In genomic region chr3:143731304-143731703, GRCh38 we compare ENCODE assay signal across 26 cellular contexts.
"Had no signal": no experiment of that assay in that cellular context is flagged by ENCODE, and none has a peak within 500 bp of the region (broad histone marks: within the 10 kb centered on the region; RNA-seq: fewer than 3 reads in every experiment).

No MANE protein-coding gene starts in this region.

- H3K27me3 ChIP-seq: colonic mucosa, esophagus squamous epithelium, heart right ventricle, left lung, sigmoid colon, spleen, tibial nerve, upper lobe of right lung, vagina had no signal

- FAIRE-seq: endometrium had no signal

- DNase-seq: colonic mucosa; effector CD8-positive, alpha-beta T cell; erythroblast; esophagus squamous epithelium; foreskin melanocyte; glutamatergic neuron; heart right ventricle; hippocampal formation; left cardiac atrium; left lung; mesenchymal stem cell; mucosa of descending colon; naive B cell; nucleus accumbens; psoas muscle; right cardiac atrium; sigmoid colon; spleen; stimulated activated CD4-positive, alpha-beta T cell treated with anti-CD3 and anti-CD28 coated beads, Interleukin-4, amount 100 ng/mL, for 4 hours; stimulated activated naive B cell treated with anti-CD40 and anti-IgM and Interleukin-4, amounts not matched to agents 10 μg/mL and 1 μg/mL and 100 μg/mL, for 72 hours; upper lobe of right lung had no signal

- H3K27ac ChIP-seq: colonic mucosa, esophagus squamous epithelium, heart right ventricle, left lung, psoas muscle, sigmoid colon, skin epidermis, spleen, thoracic aorta, tibial nerve, upper lobe of right lung, vagina had no signal

- H3K4me1 ChIP-seq: colonic mucosa, heart right ventricle, left lung, psoas muscle, spleen, upper lobe of right lung had no signal

- H3K4me3 ChIP-seq: colonic mucosa, esophagus squamous epithelium, heart right ventricle, left lung, mucosa of descending colon, psoas muscle, sigmoid colon, skin epidermis, spleen, thoracic aorta, tibial nerve, upper lobe of right lung, vagina had no signal

- H3K36me3 ChIP-seq: colonic mucosa, esophagus squamous epithelium, heart right ventricle, left lung, sigmoid colon, thoracic aorta, tibial nerve, upper lobe of right lung, vagina had no signal

- ATAC-seq: heart right ventricle; left cardiac atrium; left lung; mucosa of descending colon; psoas muscle; right cardiac atrium; stimulated activated naive B cell treated with anti-CD40 and anti-IgM and Interleukin-4, amounts not matched to agents 10 μg/mL and 1 μg/mL and 100 μg/mL, for 72 hours; upper lobe of right lung had no signal

- H3K9me3 ChIP-seq: colonic mucosa, esophagus squamous epithelium, heart right ventricle, left lung, mucosa of descending colon, psoas muscle, sigmoid colon, spleen, thoracic aorta, tibial nerve, upper lobe of right lung, vagina had no signal
